Comparison of ENCODE assay signal across 9 cellular contexts in genomic region chr12:94644141-94644575, GRCh38. TPM values are rescaled to one million over a fixed set of nuclear protein-coding genes. Genes with fewer than 3 reads are reported as not detected.
DNase-seq lines count a peak whose midpoint lies in the region; ATAC-seq and TF ChIP-seq lines count a peak whose summit lies in the region.
"Had no signal": no experiment of that assay in that cellular context is flagged by ENCODE, and none has a peak within 500 bp of the region (broad histone marks: within the 10 kb centered on the region; RNA-seq: fewer than 3 reads in every experiment).

No MANE protein-coding gene starts in this region.

- H3K27me3 ChIP-seq in CD8-positive, alpha-beta T cell (ENCODE audit: insufficient read depth, low read length): peaks cover 5% of the 10 kb centered on the region
- H3K27me3 ChIP-seq in GM23248 (replicated peaks; ENCODE audit: insufficient read depth): no peaks in the 10 kb centered on the region
- peaks cover 2% of the 10 kb centered on the region for H3K27me3 ChIP-seq in SK-N-SH (ENCODE audit: insufficient read depth)

- in situ Hi-C loops in GM23248 (cut with MboI): no loop called here

- H3K36me3 Mint-ChIP-seq in CD8-positive, alpha-beta T cell: no peaks in the 10 kb centered on the region

- no peak overlapping the region for H3K27ac Mint-ChIP-seq in CD8-positive, alpha-beta T cell
- no peak overlapping the region for H3K27ac Mint-ChIP-seq in stimulated activated naive CD8-positive, alpha-beta T cell treated with anti-CD3 and anti-CD28 coated beads, Interleukin-15, amount 100 ng/mL, for 72 hours
- H3K27ac Mint-ChIP-seq: activated naive CD8-positive, alpha-beta T cell had no signal

- no peak overlapping the region for H3K4me3 ChIP-seq in CD8-positive, alpha-beta T cell (ENCODE audit: low read depth, low read length)
- H3K4me3 ChIP-seq in GM23248 (peak overlapping the region; percentile 55), SK-N-SH (ENCODE audit: low read depth in 2 of 2, low read length in 1 of 2) (peak overlapping the region in 1 of 2 experiments; percentile 29; a peak in 2 of 4 replicates)

- TF ChIP-seq EP300 in SK-N-SH (IDR thresholded peaks at IDR 0.05; ENCODE audit: borderline replicate concordance in 1 of 2, low read depth in 1 of 2, low read length in 1 of 2): no peak

- H3K9ac ChIP-seq in GM23248 (peak overlapping the region; percentile 22; the same call in 1 of the 2 replicates), SK-N-SH (no peak overlapping the region; the same call in 1 of the 2 replicates)

- H3K4me1 Mint-ChIP-seq in CD8-positive, alpha-beta T cell (ENCODE audit: low read depth): peaks cover 17% of the 10 kb centered on the region
- H3K4me1 Mint-ChIP-seq in stimulated activated naive CD8-positive, alpha-beta T cell treated with anti-CD3 and anti-CD28 coated beads, Interleukin-15, amount 100 ng/mL, for 72 hours: peaks cover 38% of the 10 kb centered on the region

- H3K27me3 Mint-ChIP-seq in CD8-positive, alpha-beta T cell (ENCODE audit: low read depth): peaks cover 26% of the 10 kb centered on the region
- H3K27me3 Mint-ChIP-seq in stimulated activated naive CD8-positive, alpha-beta T cell treated with anti-CD3 and anti-CD28 coated beads, Interleukin-15, amount 100 ng/mL, for 72 hours: peaks cover 66% of the 10 kb centered on the region

- WGBS in GM23248 (ENCODE audit: low coverage in 1 of 2, low lambda C conversion rate in 2 of 2, missing lambda C conversion rate in 2 of 2), 2 experiments: 32 to 36% methylated on average over 9 of the region's 9 CpGs
- WGBS in SK-N-SH (ENCODE audit: low lambda C conversion rate): 64% methylated on average over 9 of the region's 9 CpGs

- POLR2A ChIA-PET in CD8-positive, alpha-beta T cell (lab: Charles Lee): no interaction called here
- POLR2A ChIA-PET in SK-N-SH (lab: Yijun Ruan, JAX): interaction anchor here (0.5 kb wide), 1 partner anchor 429 kb away, joined by 3 read pairs; the partner anchor contains the start of gene NR2C1

- H3K4me3 Mint-ChIP-seq in CD8-positive, alpha-beta T cell: no peak overlapping the region
- peak overlapping the region; percentile 32 to 53 for H3K4me3 Mint-ChIP-seq in stimulated activated naive CD8-positive, alpha-beta T cell treated with anti-CD3 and anti-CD28 coated beads, Interleukin-15, amount 100 ng/mL, for 72 hours
- H3K4me3 Mint-ChIP-seq: activated naive CD8-positive, alpha-beta T cell had no signal

- intact Hi-C loops in CD8-positive, alpha-beta T cell (cut with DNase I, micrococcal nuclease): no loop called here

- peak; percentile 30 for ATAC-seq in CD8-positive, alpha-beta T cell
- peak; percentile 59 for ATAC-seq in stimulated activated naive CD8-positive, alpha-beta T cell treated with anti-CD3 and anti-CD28 coated beads, Interleukin-15, amount 100 ng/mL, for 72 hours
- ATAC-seq in HG02588 (IDR thresholded peaks at IDR 0.05; ENCODE audit: unreplicated experiment): no peak

- TF ChIP-seq RAD21 in SK-N-SH (IDR thresholded peaks at IDR 0.05; ENCODE audit: low read length): no peak

- H3K36me3 ChIP-seq in CD8-positive, alpha-beta T cell (ENCODE audit: insufficient read depth, low read length): no peaks in the 10 kb centered on the region
- H3K36me3 ChIP-seq in GM23248 (ENCODE audit: low read depth) (no peaks in the 10 kb centered on the region), SK-N-SH (replicated peaks in 1 of 2; ENCODE audit: control insufficient read depth in 1 of 2, insufficient read depth in 2 of 2, low read length in 1 of 2) (no peaks in the 10 kb centered on the region)

- CTCF ChIA-PET in CD8-positive, alpha-beta T cell (lab: Charles Lee): no interaction called here
- CTCF ChIA-PET in SK-N-SH (lab: Yijun Ruan, JAX): interaction anchor here (1.5 kb wide), 1 partner anchor 10 kb away, joined by 3 read pairs; no protein-coding TSS in a partner anchor

- peak overlapping the region; percentile 73 for H3K4me2 ChIP-seq in GM23248 (ENCODE audit: unreplicated experiment)
- peak overlapping the region; percentile 70 for H3K4me2 ChIP-seq in SK-N-SH

- peak in 2 of 7 experiments; percentile 5 to 13 for DNase-seq in CD8-positive, alpha-beta T cell
- DNase-seq in GM23248 (peak; percentile 75), SK-N-SH (no peak), globus pallidus (ENCODE audit: low spot score) (peak; percentile 48), HuH-7.5 (ENCODE audit: low spot score) (no peak)
- no peak for DNase-seq in stimulated activated naive CD8-positive, alpha-beta T cell treated with anti-CD3 and anti-CD28 coated beads, Interleukin-15, amount 100 ng/mL, for 72 hours
- DNase-seq in stimulated activated naive CD4-positive, alpha-beta T cell treated with Interleukin-2 at 50 U/mL for 16 hours (lab: John Stamatoyannopoulos, UW): no peak

- H4K20me1 ChIP-seq in GM23248 (ENCODE audit: insufficient read depth) (no peaks in the 10 kb centered on the region), SK-N-SH (ENCODE audit: insufficient read depth) (no peaks in the 10 kb centered on the region)

- TF ChIP-seq CTCF in CD8-positive, alpha-beta T cell (IDR thresholded peaks at IDR 0.05): no peak
- no peak for TF ChIP-seq CTCF in SK-N-SH (IDR thresholded peaks at IDR 0.05)

- H2AFZ ChIP-seq in GM23248 (peak overlapping the region; percentile 16), SK-N-SH (ENCODE audit: low read depth) (peak overlapping the region; percentile 73; the same call in 1 of the 2 replicates)

- H3K27ac ChIP-seq in CD8-positive, alpha-beta T cell (ENCODE audit: low read depth, low read length): no peak overlapping the region
- H3K27ac ChIP-seq in GM23248: peak overlapping the region; percentile 62
- peak overlapping the region in 1 of 2 experiments; percentile 61; a peak in 2 of 4 replicates for H3K27ac ChIP-seq in SK-N-SH (ENCODE audit: low read depth in 2 of 2, low read length in 1 of 2)

- H3F3A ChIP-seq in GM23248 (ENCODE audit: insufficient read depth) (peaks cover 25% of the 10 kb centered on the region), SK-N-SH (replicated peaks; ENCODE audit: insufficient read depth) (peaks cover 10% of the 10 kb centered on the region)

- peaks cover 14% of the 10 kb centered on the region for H3K4me1 ChIP-seq in CD8-positive, alpha-beta T cell (ENCODE audit: insufficient read depth, low read length)
- peaks cover 16% of the 10 kb centered on the region for H3K4me1 ChIP-seq in GM23248 (ENCODE audit: insufficient read depth)
- peaks cover 0 to 9% of the 10 kb centered on the region in 2 experiments; a peak in 2 of 4 replicates for H3K4me1 ChIP-seq in SK-N-SH (ENCODE audit: control insufficient read depth in 1 of 2, insufficient read depth in 2 of 2, low read depth in 1 of 2, low read length in 1 of 2)

- H3K9me3 ChIP-seq in CD8-positive, alpha-beta T cell (ENCODE audit: low read length): no peaks in the 10 kb centered on the region
- no peaks in the 10 kb centered on the region for H3K9me3 ChIP-seq in GM23248 (ENCODE audit: low read depth)
- H3K9me3 ChIP-seq in SK-N-SH: no peaks in the 10 kb centered on the region

- no peaks in the 10 kb centered on the region for H3K9me3 Mint-ChIP-seq in CD8-positive, alpha-beta T cell
- no peaks in the 10 kb centered on the region for H3K9me3 Mint-ChIP-seq in stimulated activated naive CD8-positive, alpha-beta T cell treated with anti-CD3 and anti-CD28 coated beads, Interleukin-15, amount 100 ng/mL, for 72 hours

- no peaks in the 10 kb centered on the region for H3K79me2 ChIP-seq in GM23248 (ENCODE audit: insufficient read depth)
- no peaks in the 10 kb centered on the region for H3K79me2 ChIP-seq in SK-N-SH (ENCODE audit: insufficient read depth)

- H3K9me2 ChIP-seq in GM23248 (ENCODE audit: insufficient read depth): no peaks in the 10 kb centered on the region
- no peaks in the 10 kb centered on the region for H3K9me2 ChIP-seq in SK-N-SH

TF ChIP-seq in SK-N-SH, 30 proteins besides CTCF, POLR2A, EP300 and RAD21:
- TF ChIP-seq RFX5 (IDR thresholded peaks at IDR 0.05; ENCODE audit: low read length) (no peak), ELF1 (IDR thresholded peaks at IDR 0.05) (no peak), FOSL2 (IDR thresholded peaks at IDR 0.05; ENCODE audit: borderline replicate concordance, low read depth) (peak; percentile 51; the same call in 1 of the 2 replicates), TAF1 (IDR thresholded peaks at IDR 0.05; ENCODE audit: borderline replicate concordance, low read depth, low read length) (no peak), JUND (IDR thresholded peaks at IDR 0.05) (no peak), PBX3 (IDR thresholded peaks at IDR 0.05) (peak; percentile 41; the same call in 1 of the 2 replicates), TCF12 (IDR thresholded peaks at IDR 0.05) (peak; percentile 41; the same call in 1 of the 2 replicates), GABPA (IDR thresholded peaks at IDR 0.05; ENCODE audit: low read depth) (no peak)

RNA-seq across cellular contexts. Expression of gene TMCC3, which starts 6.2 kb away (rescaled TPM):
- 1 to 10 TPM; 1.3 to 2.4 TPM for total RNA-seq in CD8-positive, alpha-beta T cell
- 0.11 and 0.13 TPM in 2 replicates for total RNA-seq in GM23248 (2014; rRNA removed; shearing (Covaris generic))
- 0.32 and 0.46 TPM in 2 replicates for polyA plus RNA-seq in GM23248 (2016; fragmentation: Nextera tagmentation; extraction: Ambion mirVana)
- 0.42 and 0.53 TPM in 2 replicates for polyA plus RNA-seq in SK-N-SH (2012; rRNA removed)
- polyA plus RNA-seq in SK-N-SH (2012; cell fraction: cytosol; rRNA removed): 0.62 and 0.68 TPM in 2 replicates
- polyA plus RNA-seq in SK-N-SH (2012; cell fraction: nucleus; rRNA removed): 0.29 and 0.31 TPM in 2 replicates

Comparison
In these comparisons a context has a peak if more than half of its experiments do, and no peak if none do; other contexts are left out.
1. DNase-seq: peak in GM23248 (single experiment) and globus pallidus (single experiment); none in SK-N-SH (single experiment), stimulated activated naive CD8-positive, alpha-beta T cell treated with anti-CD3 and anti-CD28 coated beads, Interleukin-15, amount 100 ng/mL, for 72 hours (0 of 2), stimulated activated naive CD4-positive, alpha-beta T cell treated with Interleukin-2 at 50 U/mL for 16 hours (single experiment) and HuH-7.5 (single experiment).